Comparison of ENCODE assay signal across 23 cellular contexts in the genomic region with DNA sequence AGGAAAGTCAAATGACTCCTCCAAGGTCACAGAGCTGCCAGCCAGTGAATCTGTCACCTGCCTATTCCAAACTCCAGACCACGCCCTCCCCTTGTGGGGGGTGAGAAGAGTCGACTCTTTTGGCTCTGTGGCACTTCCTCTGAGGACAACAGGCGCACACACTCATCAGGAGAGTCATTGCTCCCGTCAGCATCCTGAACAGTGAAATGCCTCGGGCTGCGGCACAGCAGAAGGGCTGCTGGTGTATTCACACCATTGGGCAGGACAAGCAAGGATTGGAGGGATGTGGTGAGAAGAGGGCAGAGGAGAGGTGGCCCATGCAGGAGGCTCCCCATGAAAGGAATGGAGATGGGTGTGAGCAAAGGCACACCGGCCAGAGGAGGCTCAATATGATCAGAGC.
DNase-seq lines count a peak whose midpoint lies in the region; ATAC-seq, FAIRE-seq and TF ChIP-seq lines count a peak whose summit lies in the region.
"Had no signal": no experiment of that assay in that cellular context is flagged by ENCODE, and none has a peak within 500 bp of the region (broad histone marks: within the 10 kb centered on the region; RNA-seq: fewer than 3 reads in every experiment).

No MANE protein-coding gene starts in this region.

- no peak overlapping the region for H2BK20ac ChIP-seq in H1 (ENCODE audit: low read length)

- H2BK15ac ChIP-seq in H1 (ENCODE audit: low read length), result no peak overlapping the region

- TF ChIP-seq CTCF in Panc1 (IDR thresholded peaks at IDR 0.05) (no peak), H1 (IDR thresholded peaks at IDR 0.05; ENCODE audit: control extremely low read depth in 1 of 3, insufficient read depth in 1 of 3, low read depth in 1 of 3, low read length in 3 of 3) (no peak)

- intact Hi-C loops in Panc1 (cut with micrococcal nuclease; ENCODE audit: unreplicated experiment), result no loop called here

- H3K18ac ChIP-seq in H1 (ENCODE audit: extremely low read depth, low read length), result no peak overlapping the region

- H3K27me3 Mint-ChIP-seq in activated naive CD8-positive, alpha-beta T cell treated with anti-CD3 and anti-CD28 coated beads, Interleukin-2, amount 10 ng/mL, durations not matched to agents 7 days and 5 days, result no peaks in the 10 kb centered on the region
- H3K27me3 Mint-ChIP-seq in activated naive CD8-positive, alpha-beta T cell treated with anti-CD3 and anti-CD28 coated beads, Interleukin-2, amount 50 U/mL, for 24 hours, result peaks cover 3% of the 10 kb centered on the region
- H3K27me3 Mint-ChIP-seq: CD4-positive, alpha-beta T cell had no signal

- no peak overlapping the region for H3K4ac ChIP-seq in H1 (replicated peaks; ENCODE audit: insufficient read length, low read depth, low read length)

- H3K36me3 Mint-ChIP-seq in activated naive CD8-positive, alpha-beta T cell treated with anti-CD3 and anti-CD28 coated beads, Interleukin-2, amount 10 ng/mL, durations not matched to agents 7 days and 5 days, result peaks cover 6% of the 10 kb centered on the region
- peaks cover 2% of the 10 kb centered on the region for H3K36me3 Mint-ChIP-seq in activated naive CD8-positive, alpha-beta T cell treated with anti-CD3 and anti-CD28 coated beads, Interleukin-2, amount 50 U/mL, for 24 hours (ENCODE audit: low read depth)

- no peak for FAIRE-seq in H1 (lab: Jason Lieb, UNC)
- FAIRE-seq: GM12891, GM18507, HepG2 had no signal

- H2BK12ac ChIP-seq in H1 (ENCODE audit: low read depth, low read length), result no peak overlapping the region; the same call in 1 of the 2 replicates

- no peak for DNase-seq in activated naive CD8-positive, alpha-beta T cell treated with anti-CD3 and anti-CD28 coated beads, Interleukin-2, amount 10 ng/mL, durations not matched to agents 7 days and 5 days
- DNase-seq in activated naive CD8-positive, alpha-beta T cell treated with anti-CD3 and anti-CD28 coated beads, Interleukin-2, amount 50 U/mL, for 24 hours, result no peak
- peak; percentile 9 for DNase-seq in EL
- no peak for DNase-seq in Panc1 (ENCODE audit: low read depth, low spot score)
- DNase-seq in H1 (ENCODE audit: low read depth in 1 of 2, low spot score in 2 of 2), result no peak
- no peak for DNase-seq in LoVo (ENCODE audit: low spot score)
- no peak for DNase-seq in cerebellum (ENCODE audit: low spot score)
- DNase-seq: BE2C; CD4-positive, alpha-beta T cell; DMS153; GOT3; MG63; NCI-H1048; NCI-H1436 treated with DMSO at 0.1 percent for 48 hours; NCI-H2081; NCI-H446 treated with DMSO at 0.1 percent for 48 hours; RPMI8226; SJCRH30 had no signal

- no peaks in the 10 kb centered on the region for H3K79me2 ChIP-seq in H1 (ENCODE audit: control insufficient read depth in 1 of 2, insufficient read depth in 2 of 2, low read length in 2 of 2)

- H2BK120ac ChIP-seq in H1 (replicated peaks; ENCODE audit: low read depth, low read length), result no peak overlapping the region

- H3K27me3 ChIP-seq in Panc1 (ENCODE audit: control insufficient read depth, insufficient read depth, low read length) (no peaks in the 10 kb centered on the region), H1 (replicated peaks in 1 of 4; ENCODE audit: control insufficient read depth in 3 of 4, extremely low read depth in 1 of 4, insufficient read depth in 3 of 4, low read length in 3 of 4) (no peaks in the 10 kb centered on the region; a peak in 2 of 7 replicates)
- H3K27me3 ChIP-seq: BE2C, MG63, SJCRH30 had no signal

- no peak for TF ChIP-seq POLR2A in H1 (IDR thresholded peaks at IDR 0.05; ENCODE audit: control extremely low read depth in 1 of 2, low read depth in 2 of 2, low read length in 2 of 2)

- peak overlapping the region; percentile 19; the same call in 1 of the 2 replicates for H3K27ac ChIP-seq in Panc1 (ENCODE audit: low read length)
- H3K27ac ChIP-seq in H1 (ENCODE audit: low read depth, low read length), result no peak overlapping the region
- H3K27ac ChIP-seq: KMS-11, SJCRH30 had no signal

- in situ Hi-C loops in Panc1 (cut with HindIII; ENCODE audit: low pct_unique_long_range_greater_than_20kb, low sequenced_read_pairs), result no loop called here

- POLR2A ChIA-PET in activated naive CD8-positive, alpha-beta T cell treated with anti-CD3 and anti-CD28 coated beads, Interleukin-2, amount 10 ng/mL, durations not matched to agents 7 days and 5 days (lab: Charles Lee), result no interaction called here
- POLR2A ChIA-PET in Panc1 (lab: Charles Lee) (no interaction called here), H1 (lab: Charles Lee; ENCODE audit: partially characterized antibody) (no interaction called here)

- ATAC-seq in activated naive CD8-positive, alpha-beta T cell treated with anti-CD3 and anti-CD28 coated beads, Interleukin-2, amount 10 ng/mL, durations not matched to agents 7 days and 5 days (ENCODE audit: low read depth), result no peak
- ATAC-seq in activated naive CD8-positive, alpha-beta T cell treated with anti-CD3 and anti-CD28 coated beads, Interleukin-2, amount 50 U/mL, for 24 hours, result no peak
- ATAC-seq in Panc1 (no peak), HG03135 (IDR thresholded peaks at IDR 0.05; ENCODE audit: unreplicated experiment) (no peak)
- ATAC-seq: HepG2 had no signal

- H3K23ac ChIP-seq in H1 (ENCODE audit: insufficient read length), result no peak overlapping the region

- H4K8ac ChIP-seq in H1 (ENCODE audit: extremely low read depth, insufficient read depth, low read length), result no peak overlapping the region

- peak overlapping the region; percentile 61 for H3K27ac Mint-ChIP-seq in activated naive CD8-positive, alpha-beta T cell treated with anti-CD3 and anti-CD28 coated beads, Interleukin-2, amount 10 ng/mL, durations not matched to agents 7 days and 5 days
- H3K27ac Mint-ChIP-seq in activated naive CD8-positive, alpha-beta T cell treated with anti-CD3 and anti-CD28 coated beads, Interleukin-2, amount 50 U/mL, for 24 hours, result no peak overlapping the region
- H3K27ac Mint-ChIP-seq: CD4-positive, alpha-beta T cell had no signal

- H3K9me3 ChIP-seq in Panc1 (ENCODE audit: control insufficient read depth, insufficient read depth, low read depth, low read length) (no peaks in the 10 kb centered on the region), H1 (ENCODE audit: insufficient read depth in 2 of 2, low read depth in 1 of 2, low read length in 1 of 2) (no peaks in the 10 kb centered on the region)
- H3K9me3 ChIP-seq: BE2C, MG63, SJCRH30 had no signal

- H3K4me3 ChIP-seq in Panc1 (ENCODE audit: low read depth in 2 of 2, low read length in 2 of 2) (no peak overlapping the region), H1 (ENCODE audit: extremely low read depth in 1 of 4, insufficient read depth in 2 of 4, low read depth in 3 of 4, low read length in 4 of 4) (no peak overlapping the region)
- H3K4me3 ChIP-seq: MG63, SJCRH30 had no signal

- H4K20me1 ChIP-seq in H1 (replicated peaks in 1 of 2; ENCODE audit: control insufficient read depth in 1 of 2, insufficient read depth in 2 of 2, low read length in 2 of 2), result no peaks in the 10 kb centered on the region

- H2AK5ac ChIP-seq in H1 (ENCODE audit: low read depth, low read length), result no peak overlapping the region

- no peak overlapping the region for H4K5ac ChIP-seq in H1 (ENCODE audit: insufficient read length, low read depth, low read length)

- no peak overlapping the region for H3K56ac ChIP-seq in H1 (replicated peaks; ENCODE audit: insufficient read length, low read depth, low read length)

- H2AFZ ChIP-seq in H1 (ENCODE audit: low read length), result 0 out of 2 replicates have a peak overlapping the region, but pooled peaks have one; percentile 53

- 86% methylated on average over 7 of the region's 7 CpGs; no CpG with 5 or more reads in 1 of the 2 experiments for WGBS in H1 (ENCODE audit: extremely low coverage in 1 of 2, insufficient coverage in 1 of 2, insufficient read length in 1 of 2, insufficient replicate concordance in 2 of 2, low coverage in 1 of 2, low lambda C conversion rate in 2 of 2, missing lambda C conversion rate in 1 of 2), 2 experiments

- CTCF ChIA-PET in Panc1 (lab: Charles Lee), result no interaction called here
- CTCF ChIA-PET in H1 (lab: Charles Lee; ENCODE audit: partially characterized antibody), result interaction anchor here (1.1 to 2.1 kb wide), 2 partner anchors 13 to 204 kb away, joined by 3 to 4 read pairs; no protein-coding TSS in a partner anchor

- no peak for TF ChIP-seq EP300 in H1 (IDR thresholded peaks at IDR 0.05; ENCODE audit: borderline replicate concordance in 1 of 2, low read depth in 2 of 2, low read length in 2 of 2)

- no peak overlapping the region for H3K4me2 ChIP-seq in H1 (ENCODE audit: insufficient read depth in 1 of 2, low read depth in 2 of 2, low read length in 2 of 2)
- H3K4me2 ChIP-seq: KMS-11 had no signal

- H3K36me3 ChIP-seq in Panc1 (ENCODE audit: control insufficient read depth, insufficient read depth, low read length) (no peaks in the 10 kb centered on the region), H1 (ENCODE audit: control insufficient read depth in 2 of 4, insufficient read depth in 4 of 4, low read length in 3 of 4) (no peaks in the 10 kb centered on the region)
- H3K36me3 ChIP-seq: BE2C, MG63, SJCRH30 had no signal

- H3K4me1 ChIP-seq in Panc1 (ENCODE audit: control insufficient read depth, insufficient read depth, low read length), result peaks cover 26% of the 10 kb centered on the region
- H3K4me1 ChIP-seq in H1 (replicated peaks in 1 of 4; ENCODE audit: control insufficient read depth in 3 of 4, insufficient read depth in 4 of 4, low read length in 3 of 4), result no peaks in the 10 kb centered on the region
- H3K4me1 ChIP-seq: BE2C had no signal

- peaks cover 6% of the 10 kb centered on the region for H3K9me3 Mint-ChIP-seq in activated naive CD8-positive, alpha-beta T cell treated with anti-CD3 and anti-CD28 coated beads, Interleukin-2, amount 10 ng/mL, durations not matched to agents 7 days and 5 days
- peaks cover 7% of the 10 kb centered on the region for H3K9me3 Mint-ChIP-seq in activated naive CD8-positive, alpha-beta T cell treated with anti-CD3 and anti-CD28 coated beads, Interleukin-2, amount 50 U/mL, for 24 hours

- H3K14ac ChIP-seq in H1 (ENCODE audit: insufficient read length), result no peak overlapping the region

- TF ChIP-seq RAD21 in H1 (IDR thresholded peaks at IDR 0.05 in 1 of 2, conservative IDR thresholded peaks at IDR 0.05 in 1 of 2; ENCODE audit: low read depth in 2 of 2, low read length in 2 of 2), result no peak

- BruUV-seq in Panc1 (replicated peaks; lab: Mats Ljungman, UMichigan), result no TSS peak

- H4K91ac ChIP-seq in H1 (replicated peaks; ENCODE audit: insufficient read length, low read length), result no peak overlapping the region

- no peaks in the 10 kb centered on the region for H3K79me1 ChIP-seq in H1 (ENCODE audit: low read depth, low read length)

- H2BK5ac ChIP-seq in H1 (ENCODE audit: low read depth, low read length), result no peak overlapping the region

- peaks cover 59% of the 10 kb centered on the region for H3K4me1 Mint-ChIP-seq in activated naive CD8-positive, alpha-beta T cell treated with anti-CD3 and anti-CD28 coated beads, Interleukin-2, amount 10 ng/mL, durations not matched to agents 7 days and 5 days
- peaks cover 34% of the 10 kb centered on the region for H3K4me1 Mint-ChIP-seq in activated naive CD8-positive, alpha-beta T cell treated with anti-CD3 and anti-CD28 coated beads, Interleukin-2, amount 50 U/mL, for 24 hours

- peak overlapping the region; percentile 65 for H3K4me3 Mint-ChIP-seq in activated naive CD8-positive, alpha-beta T cell treated with anti-CD3 and anti-CD28 coated beads, Interleukin-2, amount 10 ng/mL, durations not matched to agents 7 days and 5 days
- no peak overlapping the region for H3K4me3 Mint-ChIP-seq in activated naive CD8-positive, alpha-beta T cell treated with anti-CD3 and anti-CD28 coated beads, Interleukin-2, amount 50 U/mL, for 24 hours
- H3K4me3 Mint-ChIP-seq: CD4-positive, alpha-beta T cell had no signal

- no peaks in the 10 kb centered on the region for H3K23me2 ChIP-seq in H1 (ENCODE audit: low read depth, low read length)

- no peak overlapping the region for H3K9ac ChIP-seq in H1 (replicated peaks in 1 of 4; ENCODE audit: extremely low read depth in 1 of 4, low read depth in 3 of 4, low read length in 3 of 4)
- H3K9ac ChIP-seq: KMS-11 had no signal
